In genomic region chr6:20403766-20404640, GRCh38 we compare ENCODE assay signal across 8 cellular contexts. TPM values are rescaled to one million over a fixed set of nuclear protein-coding genes. Genes with fewer than 3 reads are reported as not detected.
DNase-seq lines count a peak whose midpoint lies in the region.

No MANE protein-coding gene starts in this region.

- no peaks in the 10 kb centered on the region for H3K9me3 ChIP-seq in SJSA1 (replicated peaks)

- peak overlapping the region; percentile 84 for H3K4me3 ChIP-seq in SJSA1

- no peaks in the 10 kb centered on the region for H3K4me1 ChIP-seq in SJSA1 (replicated peaks)

- peaks cover 41% of the 10 kb centered on the region for H3K36me3 ChIP-seq in SJSA1

- DNase-seq in DMS 273 (lab: John Stamatoyannopoulos, UW; ENCODE audit: unreplicated experiment) (peak; percentile 79), DMS 273 treated with DMSO at 0.1 percent for 48 hours (lab: John Stamatoyannopoulos, UW) (no peak), HS-5 (ENCODE audit: low read depth) (peak; percentile 23), SJSA1 (ENCODE audit: low read depth in 1 of 2, low spot score in 2 of 2) (peak; percentile 61 to 72), glomerular visceral epithelial cell (ENCODE audit: extremely low spot score) (peak; percentile 59), putamen (ENCODE audit: low spot score) (peak; percentile 16), middle frontal gyrus (ENCODE audit: extremely low spot score, low spot score) (no peak)
- peak; percentile 85 for DNase-seq in activated naive CD4-positive, alpha-beta T cell treated with Interleukin-2 at 50 U/mL for 16 hours

- no peaks in the 10 kb centered on the region for H3K27me3 ChIP-seq in SJSA1 (replicated peaks)

- peak overlapping the region; percentile 95 for H3K27ac ChIP-seq in SJSA1

RNA-seq across cellular contexts. Expression of gene E2F3, which starts 2.3 kb away (rescaled TPM):
- total RNA-seq in SJSA1 (2014; rRNA removed; shearing (Covaris generic)) = 7.5 and 11.1 TPM in 2 replicates

Comparison
In these comparisons a context has a peak if more than half of its experiments do, and no peak if none do; other contexts are left out.
1. DNase-seq: peak in DMS 273 (single experiment), HS-5 (single experiment), SJSA1 (2 of 2), activated naive CD4-positive, alpha-beta T cell treated with Interleukin-2 at 50 U/mL for 16 hours (single experiment), glomerular visceral epithelial cell (single experiment) and putamen (single experiment); none in DMS 273 treated with DMSO at 0.1 percent for 48 hours (single experiment) and middle frontal gyrus (single experiment).